16 cellular contexts compared by ENCODE assay signal in genomic region chr17:61064087-61064951, GRCh38.
DNase-seq lines count a peak whose midpoint lies in the region; ATAC-seq and TF ChIP-seq lines count a peak whose summit lies in the region.
"Had no signal": no experiment of that assay in that cellular context is flagged by ENCODE, and none has a peak within 500 bp of the region (broad histone marks: within the 10 kb centered on the region; RNA-seq: fewer than 3 reads in every experiment).

No MANE protein-coding gene starts in this region.

- DNase-seq in AG08395 (ENCODE audit: low spot score) (peak; percentile 3), IMR-90 (no peak), hepatocyte (ENCODE audit: low spot score) (no peak), GM23338 (ENCODE audit: low spot score) (no peak), GM13977 (ENCODE audit: low spot score) (no peak), GM20000 (ENCODE audit: low spot score) (no peak)
- no peak for DNase-seq in CD4-positive, alpha-beta T cell
- DNase-seq: activated naive CD4-positive, alpha-beta T cell treated with anti-CD3 and anti-CD28 coated beads for 36 hours; NCI-H146; NCI-H526; stimulated activated CD4-positive, alpha-beta T cell treated with anti-CD3 and anti-CD28 coated beads, Interleukin-4, amount 100 ng/mL, for 1 hour had no signal

- H2BK5ac ChIP-seq in IMR-90 (ENCODE audit: low read depth, low read length, poor library complexity, severe bottlenecking) = no peak overlapping the region

- no TSS peak for BruUV-seq in IMR-90 (replicated peaks; lab: Mats Ljungman, UMichigan)

- H3F3A ChIP-seq in GM23338 (replicated peaks; ENCODE audit: low read depth) = no peaks in the 10 kb centered on the region

- H3K4me2 ChIP-seq in IMR-90 (ENCODE audit: low read depth, low read length) (peak overlapping the region; percentile 91), hepatocyte (peak overlapping the region; percentile 21), GM23338 (no peak overlapping the region)

- no peak overlapping the region for H2BK20ac ChIP-seq in IMR-90 (ENCODE audit: low read depth, low read length)

- H3K4ac ChIP-seq in IMR-90 (ENCODE audit: low read depth, low read length) = no peak overlapping the region

- H2AK9ac ChIP-seq in IMR-90 (replicated peaks; ENCODE audit: low read depth, low read length, poor library complexity) = no peak overlapping the region

- H3K9ac ChIP-seq in IMR-90 (ENCODE audit: low read depth, low read length) = no peak overlapping the region

- no peak overlapping the region for H4K8ac ChIP-seq in IMR-90 (ENCODE audit: low read depth in 2 of 2, low read length in 2 of 2)

- H4K20me1 ChIP-seq in IMR-90 (ENCODE audit: insufficient read depth, low read length) = no peaks in the 10 kb centered on the region
- H4K20me1 ChIP-seq in hepatocyte (ENCODE audit: insufficient read depth, poor library complexity, severe bottlenecking) = no peaks in the 10 kb centered on the region
- no peaks in the 10 kb centered on the region for H4K20me1 ChIP-seq in GM23338 (replicated peaks; ENCODE audit: insufficient read depth)

- H3K23ac ChIP-seq in IMR-90 (ENCODE audit: low read depth, low read length) = no peak overlapping the region

- H3K27ac ChIP-seq in IMR-90 (ENCODE audit: insufficient read depth, low read length) = no peak overlapping the region
- peak overlapping the region; percentile 36 for H3K27ac ChIP-seq in hepatocyte
- no peak overlapping the region for H3K27ac ChIP-seq in GM23338 (ENCODE audit: low read depth)
- H3K27ac ChIP-seq in CD4-positive, alpha-beta T cell (ENCODE audit: low read depth, low read length) = no peak overlapping the region
- H3K27ac ChIP-seq: vagina had no signal

- POLR2A ChIA-PET in IMR-90 (lab: Charles Lee; ENCODE audit: unreplicated experiment) = no interaction called here
- POLR2A ChIA-PET in CD4-positive, alpha-beta T cell (lab: Charles Lee) = no interaction called here

- peaks cover 3% of the 10 kb centered on the region for H3K27me3 Mint-ChIP-seq in GM23338 (ENCODE audit: insufficient read depth, low read depth, poor library complexity)
- no peaks in the 10 kb centered on the region for H3K27me3 Mint-ChIP-seq in CD4-positive, alpha-beta T cell
- H3K27me3 Mint-ChIP-seq: B cell; central memory CD8-positive, alpha-beta T cell had no signal

- no peak overlapping the region for H2BK15ac ChIP-seq in IMR-90 (ENCODE audit: low read depth, low read length)

- TF ChIP-seq CTCF in IMR-90 (conservative IDR thresholded peaks at IDR 0.05; ENCODE audit: low read depth, low read length) (no peak), hepatocyte (IDR thresholded peaks at IDR 0.05; ENCODE audit: poor library complexity) (no peak), GM23338 (conservative IDR thresholded peaks at IDR 0.05; ENCODE audit: low read depth in 2 of 2) (no peak), GM13977 (IDR thresholded peaks at IDR 0.05; ENCODE audit: extremely low read depth, insufficient read depth, missing control alignments) (no peak), GM20000 (IDR thresholded peaks at IDR 0.05; ENCODE audit: extremely low read depth, missing control alignments) (no peak)
- no peak for TF ChIP-seq CTCF in CD4-positive, alpha-beta T cell (IDR thresholded peaks at IDR 0.05)

- WGBS in IMR-90 (ENCODE audit: extremely low coverage in 2 of 2, insufficient read length in 1 of 2), 2 experiments = no CpG with 5 or more reads among the region's 1 CpG
- 73% methylated on average over 1 of the region's 1 CpG for WGBS in hepatocyte (ENCODE audit: low lambda C conversion rate, missing lambda C conversion rate)

- peak; percentile 53 for ATAC-seq in GM19467 (IDR thresholded peaks at IDR 0.05; ENCODE audit: unreplicated experiment)
- ATAC-seq in IMR-90 (ENCODE audit: low read depth) = peak; percentile 40
- no peak for ATAC-seq in GM23338
- no peak for ATAC-seq in CD4-positive, alpha-beta T cell (ENCODE audit: poor library complexity)
- ATAC-seq: K562 had no signal

- no peak overlapping the region for H3K56ac ChIP-seq in IMR-90 (ENCODE audit: extremely low read depth, insufficient read depth, low read length)

- H3K27me3 ChIP-seq in IMR-90 (ENCODE audit: control insufficient read depth, insufficient read depth, low read length) = no peaks in the 10 kb centered on the region
- H3K27me3 ChIP-seq in hepatocyte = no peaks in the 10 kb centered on the region
- no peaks in the 10 kb centered on the region for H3K27me3 ChIP-seq in GM23338 (ENCODE audit: insufficient read depth)
- no peaks in the 10 kb centered on the region for H3K27me3 ChIP-seq in CD4-positive, alpha-beta T cell (ENCODE audit: control insufficient read depth, insufficient read depth, low read length)
- H3K27me3 ChIP-seq: vagina had no signal

- no peaks in the 10 kb centered on the region for H3K9me1 ChIP-seq in IMR-90 (ENCODE audit: insufficient read depth, low read length)

- H3K4me1 Mint-ChIP-seq in GM23338 = peaks cover 11% of the 10 kb centered on the region
- H3K4me1 Mint-ChIP-seq in CD4-positive, alpha-beta T cell (ENCODE audit: low read depth) = peaks cover 4% of the 10 kb centered on the region
- H3K4me1 Mint-ChIP-seq: central memory CD8-positive, alpha-beta T cell had no signal

- in situ Hi-C loops in IMR-90 (cut with MboI; ENCODE audit: low sequenced_read_pairs) = no loop called here
- in situ Hi-C loops in GM13977 (cut with MboI; ENCODE audit: low pct_unique_long_range_greater_than_20kb, low sequenced_read_pairs, unreplicated experiment) = no loop called here

- H3K4me3 ChIP-seq in IMR-90 (ENCODE audit: insufficient read depth, low read depth, low read length) (no peak overlapping the region), hepatocyte (no peak overlapping the region), GM23338 (no peak overlapping the region)
- H3K4me3 ChIP-seq: K562, vagina had no signal

- no peak overlapping the region for H3K27ac Mint-ChIP-seq in GM23338
- no peak overlapping the region for H3K27ac Mint-ChIP-seq in CD4-positive, alpha-beta T cell
- H3K27ac Mint-ChIP-seq: activated naive CD4-positive, alpha-beta T cell treated with anti-CD3 and anti-CD28 coated beads for 36 hours; B cell had no signal

- no peaks in the 10 kb centered on the region; the same call in 1 of the 2 replicates for H3K4me1 ChIP-seq in IMR-90 (ENCODE audit: control insufficient read depth, insufficient read depth, low read length)
- peaks cover 20% of the 10 kb centered on the region for H3K4me1 ChIP-seq in hepatocyte (ENCODE audit: insufficient read depth)
- H3K4me1 ChIP-seq in GM23338 (ENCODE audit: insufficient read depth) = peaks cover 12% of the 10 kb centered on the region
- H3K4me1 ChIP-seq: vagina had no signal

- H3K79me2 ChIP-seq in hepatocyte (no peaks in the 10 kb centered on the region), GM23338 (replicated peaks; ENCODE audit: insufficient read depth) (no peaks in the 10 kb centered on the region)

- no peak overlapping the region for H4K91ac ChIP-seq in IMR-90 (ENCODE audit: insufficient read depth, low read depth, low read length)

- TF ChIP-seq POLR2A in IMR-90 (IDR thresholded peaks at IDR 0.05; ENCODE audit: low read depth, low read length) = no peak

- H2AFZ ChIP-seq in IMR-90 (replicated peaks; ENCODE audit: low read length, poor library complexity) (no peak overlapping the region), hepatocyte (no peak overlapping the region), GM23338 (no peak overlapping the region)

- H2BK120ac ChIP-seq in IMR-90 (ENCODE audit: low read depth, low read length) = no peak overlapping the region

- dilution Hi-C loops in IMR-90 (cut with HindIII; ENCODE audit: low sequenced_read_pairs, unreplicated experiment) = no loop called here

- intact Hi-C loops in IMR-90 (cut with micrococcal nuclease) = no loop called here
- intact Hi-C loops in CD4-positive, alpha-beta T cell (cut with DNase I, micrococcal nuclease) = no loop called here

- H3K9me3 ChIP-seq in IMR-90 (ENCODE audit: control insufficient read depth, insufficient read depth, low read length) = no peaks in the 10 kb centered on the region
- no peaks in the 10 kb centered on the region for H3K9me3 ChIP-seq in hepatocyte (ENCODE audit: low read depth)
- H3K9me3 ChIP-seq in CD4-positive, alpha-beta T cell (ENCODE audit: control insufficient read depth, low read length) = no peaks in the 10 kb centered on the region
- H3K9me3 ChIP-seq: vagina had no signal

- no peak overlapping the region; the same call in 1 of the 2 replicates for H3K18ac ChIP-seq in IMR-90 (ENCODE audit: low read depth, low read length)

- no peaks in the 10 kb centered on the region for H3K9me2 ChIP-seq in hepatocyte (replicated peaks; ENCODE audit: insufficient read depth)
- H3K9me2 ChIP-seq in GM23338 (ENCODE audit: insufficient read depth) = no peaks in the 10 kb centered on the region

- no peaks in the 10 kb centered on the region for H3K36me3 ChIP-seq in IMR-90 (ENCODE audit: control insufficient read depth, insufficient read depth, low read length)
- no peaks in the 10 kb centered on the region for H3K36me3 ChIP-seq in hepatocyte (replicated peaks; ENCODE audit: insufficient read depth, low read depth)
- no peaks in the 10 kb centered on the region for H3K36me3 ChIP-seq in GM23338 (ENCODE audit: insufficient read depth)
- H3K36me3 ChIP-seq: vagina had no signal

- H3K4me3 Mint-ChIP-seq in GM23338 = no peak overlapping the region
- H3K4me3 Mint-ChIP-seq in CD4-positive, alpha-beta T cell = no peak overlapping the region
- H3K4me3 Mint-ChIP-seq: activated naive CD4-positive, alpha-beta T cell treated with anti-CD3 and anti-CD28 coated beads for 36 hours; B cell; central memory CD8-positive, alpha-beta T cell had no signal

- peak overlapping the region; percentile 35; the same call in 1 of the 2 replicates for H2AK5ac ChIP-seq in IMR-90 (ENCODE audit: low read depth, low read length)

- H4K5ac ChIP-seq in IMR-90 (ENCODE audit: low read depth, low read length) = no peak overlapping the region

- no peak overlapping the region for H3K14ac ChIP-seq in IMR-90 (replicated peaks; ENCODE audit: low read depth, low read length)

- no peaks in the 10 kb centered on the region for H3K36me3 Mint-ChIP-seq in GM23338 (ENCODE audit: low read depth)
- no peaks in the 10 kb centered on the region for H3K36me3 Mint-ChIP-seq in CD4-positive, alpha-beta T cell (ENCODE audit: low read depth)

- H3K79me1 ChIP-seq in IMR-90 (ENCODE audit: low read depth in 1 of 2, low read length in 2 of 2) = no peaks in the 10 kb centered on the region

- no peaks in the 10 kb centered on the region for H3K9me3 Mint-ChIP-seq in GM23338
- no peaks in the 10 kb centered on the region for H3K9me3 Mint-ChIP-seq in CD4-positive, alpha-beta T cell
- H3K9me3 Mint-ChIP-seq: activated naive CD4-positive, alpha-beta T cell treated with anti-CD3 and anti-CD28 coated beads for 36 hours; central memory CD8-positive, alpha-beta T cell had no signal

- CTCF ChIA-PET in IMR-90 (lab: Yijun Ruan, JAX) = no interaction called here
- CTCF ChIA-PET in CD4-positive, alpha-beta T cell (lab: Charles Lee) = no interaction called here

- TF ChIP-seq RAD21 in IMR-90 (IDR thresholded peaks at IDR 0.05; ENCODE audit: low read length) = no peak

TF ChIP-seq in GM23338, 12 proteins besides CTCF, POLR2A, EP300 and RAD21 (continues in another document):
- TF ChIP-seq NANOG (IDR thresholded peaks at IDR 0.05; ENCODE audit: borderline replicate concordance) = no peak
- no peak for TF ChIP-seq ZNF331 (CRISPR knock-in tag; IDR thresholded peaks at IDR 0.05; ENCODE audit: low read depth)

Comparison
In these comparisons a context has a peak if more than half of its experiments do, and no peak if none do; other contexts are left out.
1. ATAC-seq: peak in GM19467 (single experiment) and IMR-90 (single experiment); none in GM23338 (single experiment) and CD4-positive, alpha-beta T cell (single experiment).